In the genomic region with DNA sequence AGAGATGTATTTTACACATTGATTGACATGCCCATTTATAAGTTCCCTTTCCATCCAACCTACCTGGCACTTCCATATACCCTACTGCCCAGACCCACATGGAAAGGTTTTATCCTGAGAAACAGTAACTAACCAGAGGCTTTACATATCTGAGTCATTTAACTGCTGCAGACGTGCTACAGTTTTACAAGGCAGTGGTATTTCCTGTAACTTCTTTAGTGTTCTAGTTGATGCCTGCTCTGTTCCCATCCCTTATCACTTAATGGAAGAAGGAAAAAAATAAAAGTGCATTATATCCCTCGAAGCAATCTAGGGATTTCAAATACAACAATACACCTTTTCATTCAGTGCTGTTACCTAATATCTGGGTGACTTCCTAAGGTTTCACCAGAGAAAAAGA, we compare ENCODE assay signal across 16 cellular contexts.
DNase-seq lines count a peak whose midpoint lies in the region; ATAC-seq, FAIRE-seq and TF ChIP-seq lines count a peak whose summit lies in the region.
"Had no signal": no experiment of that assay in that cellular context is flagged by ENCODE, and none has a peak within 500 bp of the region (broad histone marks: within the 10 kb centered on the region; RNA-seq: fewer than 3 reads in every experiment).

No MANE protein-coding gene starts in this region.

- H3K27me3 ChIP-seq in GM12878 (replicated peaks in 1 of 2; ENCODE audit: control insufficient read depth in 2 of 2, insufficient read depth in 2 of 2, low read length in 1 of 2) (no peaks in the 10 kb centered on the region), keratinocyte (ENCODE audit: control insufficient read depth, extremely low read depth, insufficient read depth, low read length) (no peaks in the 10 kb centered on the region)
- H3K27me3 ChIP-seq: cardiac muscle cell had no signal

- H4K20me1 ChIP-seq in GM12878 (ENCODE audit: control insufficient read depth, insufficient read depth) (no peaks in the 10 kb centered on the region), keratinocyte (ENCODE audit: control insufficient read depth, extremely low read depth, insufficient read depth, low read length) (no peaks in the 10 kb centered on the region)

- 10% methylated on average over 2 of the region's 2 CpGs for WGBS in GM12878 (ENCODE audit: insufficient coverage, insufficient replicate concordance, low lambda C conversion rate, missing lambda C conversion rate)

- BruUV-seq in GM12878 (replicated peaks; lab: Mats Ljungman, UMichigan) = no TSS peak

- no peak for TF ChIP-seq CTCF in AG10803 (conservative IDR thresholded peaks at IDR 0.05; ENCODE audit: low read length)
- no peak for TF ChIP-seq CTCF in GM12878 (IDR thresholded peaks at IDR 0.05 in 2 of 3, conservative IDR thresholded peaks at IDR 0.05 in 1 of 3; ENCODE audit: control insufficient read depth in 2 of 3, extremely low read depth in 1 of 3, insufficient read depth in 1 of 3, low read depth in 3 of 3, low read length in 3 of 3)
- no peak for TF ChIP-seq CTCF in keratinocyte (optimal IDR thresholded peaks at IDR 0.05 in 1 of 3, IDR thresholded peaks at IDR 0.05 in 1 of 3, conservative IDR thresholded peaks at IDR 0.05 in 1 of 3; ENCODE audit: extremely low read depth in 1 of 3, insufficient read depth in 2 of 3, low read length in 3 of 3)

- H3K79me2 ChIP-seq in GM12878 (ENCODE audit: control insufficient read depth, insufficient read depth, low read length) = no peaks in the 10 kb centered on the region
- no peaks in the 10 kb centered on the region for H3K79me2 ChIP-seq in keratinocyte (ENCODE audit: control insufficient read depth, insufficient read depth, low read length)

- RAD21 ChIA-PET in GM12878 (lab: Charles Lee; ENCODE audit: unreplicated experiment) = interaction anchor here (1.0 to 1.7 kb wide), 4 partner anchors 17 to 207 kb away, joined by 3 to 4 read pairs (median 4); no protein-coding TSS in a partner anchor

- H3K4me1 ChIP-seq in GM12878 (ENCODE audit: control insufficient read depth, insufficient read depth, low read length) (peaks cover 7% of the 10 kb centered on the region), keratinocyte (ENCODE audit: control insufficient read depth, extremely low read depth, insufficient read depth, low read length) (peaks cover 52% of the 10 kb centered on the region)
- H3K4me1 ChIP-seq: HAP-1 had no signal

- H3K4me1 Mint-ChIP-seq in immature natural killer cell = peaks cover 4 to 11% of the 10 kb centered on the region in 2 donors
- H3K4me1 Mint-ChIP-seq in stimulated activated naive CD8-positive, alpha-beta T cell treated with anti-CD3 and anti-CD28 coated beads, Interleukin-15, amount 100 ng/mL, for 72 hours = no peaks in the 10 kb centered on the region

- no peak for FAIRE-seq in GM12878 (lab: Jason Lieb, UNC)
- peak; percentile 96 for FAIRE-seq in keratinocyte (lab: Jason Lieb, UNC)

- H3K36me3 ChIP-seq in GM12878 (ENCODE audit: control insufficient read depth in 2 of 2, insufficient read depth in 2 of 2, low read length in 1 of 2) = no peaks in the 10 kb centered on the region
- no peaks in the 10 kb centered on the region for H3K36me3 ChIP-seq in keratinocyte (ENCODE audit: control insufficient read depth in 2 of 2, extremely low read depth in 1 of 2, insufficient read depth in 2 of 2, low read length in 2 of 2)
- H3K36me3 ChIP-seq: cardiac muscle cell, HAP-1 had no signal

- peak; percentile 68 for DNase-seq in AG10803 (ENCODE audit: low read depth)
- peak; percentile 83 for DNase-seq in HT1080 (ENCODE audit: low read depth)
- no peak for DNase-seq in GM12878 (ENCODE audit: low read depth, low spot score)
- DNase-seq in keratinocyte (ENCODE audit: low read depth, low spot score) = no peak
- no peak for DNase-seq in immature natural killer cell
- DNase-seq in NCI-H1694 (lab: John Stamatoyannopoulos, UW) = no peak
- DNase-seq in stimulated activated naive CD8-positive, alpha-beta T cell treated with anti-CD3 and anti-CD28 coated beads, Interleukin-15, amount 100 ng/mL, for 72 hours = no peak
- DNase-seq in GF-D8 (lab: John Stamatoyannopoulos, UW) = no peak
- DNase-seq: activated CD4-positive, alpha-beta memory T cell treated with anti-CD3 and anti-CD28 coated beads for 36 hours; activated gamma-delta T cell; NCI-H1105 treated with DMSO at 0.1 percent for 48 hours; NCI-H524; stimulated activated CD4-positive, alpha-beta T cell treated with anti-CD3 and anti-CD28 coated beads, Interleukin-4, amount 100 ng/mL, for 4 hours; stimulated activated naive CD8-positive, alpha-beta T cell treated with anti-CD3 and anti-CD28 coated beads, Interleukin-15, Interleukin-2, amounts not matched to agents 100 U/mL and 50 U/mL, for 24 hours had no signal

- SMC1A ChIA-PET in GM12878 (lab: Charles Lee; ENCODE audit: uncharacterized antibody, unreplicated experiment) = interaction anchor here (0.6 to 1.9 kb wide), 8 partner anchors 10 to 244 kb away, joined by 3 to 11 read pairs (median 4); no protein-coding TSS in a partner anchor

- CTCF ChIA-PET in GM12878 (lab: Yijun Ruan, JAX) = interaction anchor here (0.8 to 1.4 kb wide), 5 partner anchors 11 to 314 kb away, joined by 3 to 5 read pairs (median 3); no protein-coding TSS in a partner anchor

- no peak overlapping the region for H3K4me2 ChIP-seq in GM12878 (ENCODE audit: control insufficient read depth, insufficient read depth)
- H3K4me2 ChIP-seq in keratinocyte (ENCODE audit: control insufficient read depth, extremely low read depth, insufficient read depth, low read depth, low read length) = peak overlapping the region; percentile 24

- H3K9me3 ChIP-seq in GM12878 (replicated peaks; ENCODE audit: control insufficient read depth, insufficient read depth, low read length) (no peaks in the 10 kb centered on the region), keratinocyte (ENCODE audit: control insufficient read depth, low read depth, low read length) (no peaks in the 10 kb centered on the region)
- H3K9me3 ChIP-seq: HAP-1 had no signal

- no peak for TF ChIP-seq RAD21 in GM12878 (IDR thresholded peaks at IDR 0.05; ENCODE audit: insufficient read depth, low read depth, low read length)

- TF ChIP-seq POLR2A in GM12878 (IDR thresholded peaks at IDR 0.05; ENCODE audit: low read depth, low read length) = no peak

- no peaks in the 10 kb centered on the region for H3K9me1 ChIP-seq in keratinocyte (ENCODE audit: control insufficient read depth, extremely low read depth, insufficient read depth, low read length)

- peaks cover 0 to 10% (median 4%) of the 10 kb centered on the region in 3 donors for H3K27me3 Mint-ChIP-seq in immature natural killer cell (ENCODE audit: low read depth in 3 of 3)
- peaks cover 42% of the 10 kb centered on the region for H3K27me3 Mint-ChIP-seq in stimulated activated naive CD8-positive, alpha-beta T cell treated with anti-CD3 and anti-CD28 coated beads, Interleukin-15, amount 100 ng/mL, for 72 hours

- H3K27ac ChIP-seq in GM12878 (ENCODE audit: control insufficient read depth, insufficient read depth) = no peak overlapping the region
- H3K27ac ChIP-seq in keratinocyte (ENCODE audit: control insufficient read depth, insufficient read depth, low read length) = peak overlapping the region; percentile 44
- H3K27ac ChIP-seq: cardiac muscle cell had no signal

- no peak overlapping the region for H3K4me3 ChIP-seq in AG10803 (ENCODE audit: low read length)
- H3K4me3 ChIP-seq in GM12878 = no peak overlapping the region
- H3K4me3 ChIP-seq in keratinocyte (ENCODE audit: control insufficient read depth in 2 of 3, extremely low read depth in 1 of 3, insufficient read depth in 2 of 3, low read depth in 1 of 3, low read length in 3 of 3) = no peak overlapping the region
- H3K4me3 ChIP-seq: cardiac muscle cell, HAP-1 had no signal

- H3K27ac Mint-ChIP-seq in immature natural killer cell = no peak overlapping the region
- no peak overlapping the region for H3K27ac Mint-ChIP-seq in stimulated activated naive CD8-positive, alpha-beta T cell treated with anti-CD3 and anti-CD28 coated beads, Interleukin-15, amount 100 ng/mL, for 72 hours
- H3K27ac Mint-ChIP-seq: activated CD4-positive, alpha-beta memory T cell treated with anti-CD3 and anti-CD28 coated beads for 36 hours had no signal

- no peak for TF ChIP-seq EP300 in GM12878 (IDR thresholded peaks at IDR 0.05; ENCODE audit: borderline replicate concordance in 1 of 2, control insufficient read depth in 1 of 2, low read depth in 2 of 2, low read length in 2 of 2)

- H2AFZ ChIP-seq in GM12878 (ENCODE audit: control insufficient read depth, low read depth, low read length) (no peak overlapping the region), keratinocyte (ENCODE audit: control insufficient read depth, low read length) (no peak overlapping the region)

- H3K36me3 Mint-ChIP-seq in immature natural killer cell = no peaks in the 10 kb centered on the region
- H3K36me3 Mint-ChIP-seq: activated CD4-positive, alpha-beta memory T cell treated with anti-CD3 and anti-CD28 coated beads for 36 hours had no signal

- POLR2A ChIA-PET in GM12878 (lab: Charles Lee) = interaction anchor here (0.6 to 1.0 kb wide), 2 partner anchors 20 to 27 kb away, joined by 4 read pairs; no protein-coding TSS in a partner anchor

- H3K4me3 Mint-ChIP-seq in immature natural killer cell = no peak overlapping the region
- no peak overlapping the region for H3K4me3 Mint-ChIP-seq in stimulated activated naive CD8-positive, alpha-beta T cell treated with anti-CD3 and anti-CD28 coated beads, Interleukin-15, amount 100 ng/mL, for 72 hours
- H3K4me3 Mint-ChIP-seq: activated CD4-positive, alpha-beta memory T cell treated with anti-CD3 and anti-CD28 coated beads for 36 hours had no signal

- no peak overlapping the region for H3K9ac ChIP-seq in GM12878 (ENCODE audit: control insufficient read depth, insufficient read depth, low read length)
- H3K9ac ChIP-seq in keratinocyte (ENCODE audit: control insufficient read depth, extremely low read depth, insufficient read depth, low read length) = no peak overlapping the region

- ATAC-seq in GM12878 = peak; percentile 35; the same call in 2 of the 3 replicates
- no peak for ATAC-seq in stimulated activated naive CD8-positive, alpha-beta T cell treated with anti-CD3 and anti-CD28 coated beads, Interleukin-15, amount 100 ng/mL, for 72 hours
- ATAC-seq: stimulated activated naive CD8-positive, alpha-beta T cell treated with anti-CD3 and anti-CD28 coated beads, Interleukin-15, Interleukin-2, amounts not matched to agents 100 U/mL and 50 U/mL, for 24 hours had no signal

- intact Hi-C loops in GM12878 (cut with micrococcal nuclease; ENCODE audit: unreplicated experiment) = no loop called here

- in situ Hi-C loops in GM12878 (cut with MboI) = no loop called here

- no peaks in the 10 kb centered on the region for H3K9me3 Mint-ChIP-seq in immature natural killer cell
- H3K9me3 Mint-ChIP-seq in stimulated activated naive CD8-positive, alpha-beta T cell treated with anti-CD3 and anti-CD28 coated beads, Interleukin-15, amount 100 ng/mL, for 72 hours = peaks cover 0 to 4% of the 10 kb centered on the region in 2 donors
- H3K9me3 Mint-ChIP-seq: activated CD4-positive, alpha-beta memory T cell treated with anti-CD3 and anti-CD28 coated beads for 36 hours had no signal

- dilution Hi-C loops in keratinocyte (cut with MboI; ENCODE audit: extremely low pct_ligation_motif_present, low sequenced_read_pairs) = no loop called here

TF ChIP-seq in GM12878, 131 proteins besides CTCF, POLR2A, EP300 and RAD21 (continues in another document):
- no peak for TF ChIP-seq SPI1 (IDR thresholded peaks at IDR 0.05; ENCODE audit: borderline replicate concordance, insufficient read depth, low read depth, low read length)
- peak in 1 of 2 experiments; percentile 21; a peak in 1 of 4 replicates for TF ChIP-seq IKZF2 (IDR thresholded peaks at IDR 0.05)
- no peak for TF ChIP-seq ZNF622 (IDR thresholded peaks at IDR 0.05)

Comparison
In these comparisons a context has a peak if more than half of its experiments do, and no peak if none do; other contexts are left out.
1. DNase-seq: peak in AG10803 (single experiment) and HT1080 (single experiment); none in GM12878 (single experiment), keratinocyte (single experiment), immature natural killer cell (0 of 3), NCI-H1694 (single experiment), stimulated activated naive CD8-positive, alpha-beta T cell treated with anti-CD3 and anti-CD28 coated beads, Interleukin-15, amount 100 ng/mL, for 72 hours (0 of 2) and GF-D8 (single experiment).